Comparison of ENCODE assay signal across 8 cellular contexts in genomic region chr22:37018086-37018814, GRCh38. TPM values are rescaled to one million over a fixed set of nuclear protein-coding genes. Genes with fewer than 3 reads are reported as not detected.
DNase-seq lines count a peak whose midpoint lies in the region; ATAC-seq and TF ChIP-seq lines count a peak whose summit lies in the region.

No MANE protein-coding gene starts in this region.

- intact Hi-C loops in activated CD4-positive, alpha-beta T cell treated with anti-CD3 and anti-CD28 coated beads for 36 hours (cut with DNase I, micrococcal nuclease) = no loop called here
- intact Hi-C loops in lower lobe of right lung (cut with DNase I) (no loop called here), thyroid gland (cut with DNase I) (no loop called here)

- H3K27me3 ChIP-seq in lower lobe of right lung (ENCODE audit: low read depth) (no peaks in the 10 kb centered on the region), thyroid gland (no peaks in the 10 kb centered on the region)

- no peaks in the 10 kb centered on the region for H3K9me3 Mint-ChIP-seq in activated CD4-positive, alpha-beta T cell treated with anti-CD3 and anti-CD28 coated beads for 36 hours (ENCODE audit: low read depth)

- TF ChIP-seq CTCF in cardiac fibroblast (IDR thresholded peaks at IDR 0.05; ENCODE audit: low read depth, low read length) = no peak
- TF ChIP-seq CTCF in lower lobe of right lung (IDR thresholded peaks at IDR 0.05) = no peak
- TF ChIP-seq CTCF in thyroid gland (IDR thresholded peaks at IDR 0.05) = no peak

- peaks cover 69% of the 10 kb centered on the region for H3K4me1 ChIP-seq in lower lobe of right lung
- peaks cover 8 to 44% of the 10 kb centered on the region in 2 donors for H3K4me1 ChIP-seq in thyroid gland

- ATAC-seq in activated CD4-positive, alpha-beta T cell treated with anti-CD3 and anti-CD28 coated beads for 36 hours = no peak
- peak in 1 of 2 donors; percentile 7 for ATAC-seq in lower lobe of right lung
- ATAC-seq in HG02623 (IDR thresholded peaks at IDR 0.05; ENCODE audit: unreplicated experiment) = no peak

- H3K27me3 Mint-ChIP-seq in activated CD4-positive, alpha-beta T cell treated with anti-CD3 and anti-CD28 coated beads for 36 hours = peaks cover 13% of the 10 kb centered on the region

- DNase-seq in activated CD4-positive, alpha-beta T cell treated with anti-CD3 and anti-CD28 coated beads for 36 hours = no peak
- DNase-seq in activated CD4-positive, alpha-beta T cell treated with anti-CD3 and anti-CD28 coated beads for 1 hour = no peak
- no peak for DNase-seq in cardiac fibroblast (ENCODE audit: low read depth in 2 of 2)
- DNase-seq in lower lobe of right lung = no peak
- DNase-seq in thyroid gland = no peak
- no peak for DNase-seq in middle frontal gyrus (ENCODE audit: extremely low spot score, low spot score)
- no peak for DNase-seq in NCI-H524 (lab: John Stamatoyannopoulos, UW)

- H3K27ac Mint-ChIP-seq in activated CD4-positive, alpha-beta T cell treated with anti-CD3 and anti-CD28 coated beads for 36 hours = no peak overlapping the region

- H3K4me3 Mint-ChIP-seq in activated CD4-positive, alpha-beta T cell treated with anti-CD3 and anti-CD28 coated beads for 36 hours = peak overlapping the region; percentile 78

- H3K4me3 ChIP-seq in cardiac fibroblast (replicated peaks in 1 of 2; ENCODE audit: low read depth in 2 of 2, low read length in 2 of 2) = peak overlapping the region; percentile 66 to 84
- H3K4me3 ChIP-seq in lower lobe of right lung = peak overlapping the region; percentile 94
- peak overlapping the region; percentile 31 to 65 (median 61) for H3K4me3 ChIP-seq in thyroid gland (replicated peaks in 1 of 3)

- H3K36me3 ChIP-seq in lower lobe of right lung (peaks cover 8% of the 10 kb centered on the region), thyroid gland (no peaks in the 10 kb centered on the region)

- WGBS in thyroid gland, 2 donors = 83 to 85% methylated on average over 8 to 22 of the region's 45 CpGs

- H3K27ac ChIP-seq in lower lobe of right lung (peak overlapping the region; percentile 91), thyroid gland (peak overlapping the region in 2 of 3 donors; percentile 84 to 88)

- peaks cover 4% of the 10 kb centered on the region for H3K4me1 Mint-ChIP-seq in activated CD4-positive, alpha-beta T cell treated with anti-CD3 and anti-CD28 coated beads for 36 hours

- H3K9me3 ChIP-seq in lower lobe of right lung (no peaks in the 10 kb centered on the region), thyroid gland (no peaks in the 10 kb centered on the region)

- CTCF ChIA-PET in activated CD4-positive, alpha-beta T cell treated with anti-CD3 and anti-CD28 coated beads for 36 hours (lab: Charles Lee) = interaction anchor here (0.8 to 4.0 kb wide), 7 partner anchors 12 to 180 kb away, joined by 3 to 27 read pairs (median 5); no protein-coding TSS in a partner anchor

- no peaks in the 10 kb centered on the region for H3K36me3 Mint-ChIP-seq in activated CD4-positive, alpha-beta T cell treated with anti-CD3 and anti-CD28 coated beads for 36 hours (ENCODE audit: low read depth)

- POLR2A ChIA-PET in activated CD4-positive, alpha-beta T cell treated with anti-CD3 and anti-CD28 coated beads for 36 hours (lab: Charles Lee) = no interaction called here

- TF ChIP-seq POLR2A in thyroid gland (IDR thresholded peaks at IDR 0.05) = no peak

RNA-seq across cellular contexts. Expression of gene TST, which starts 1.0 kb away (rescaled TPM):
- total RNA-seq in activated CD4-positive, alpha-beta T cell treated with anti-CD3 and anti-CD28 coated beads for 36 hours = 1 to 10 TPM; 1.8 to 2.1 TPM
- 48.3 TPM for total RNA-seq in lower lobe of right lung
- total RNA-seq in thyroid gland = 10 to 100 TPM; 35.7 to 51.2 (median 37.8) TPM

RNA-seq across cellular contexts. Expression of gene MPST, which starts 1.3 kb away (rescaled TPM):
- total RNA-seq in activated CD4-positive, alpha-beta T cell treated with anti-CD3 and anti-CD28 coated beads for 36 hours = 10 to 100 TPM; 10.6 to 11.0 TPM
- total RNA-seq in lower lobe of right lung (73.2 TPM), thyroid gland (100 to 1,000 TPM in 1 of 4 donors, 10 to 100 TPM in 3; 67.7 to 102 (median 93.6) TPM)

RNA-seq across cellular contexts. Expression of gene KCTD17, which starts 33.3 kb away (rescaled TPM):
- 10 to 100 TPM; 32.5 to 36.8 TPM for total RNA-seq in activated CD4-positive, alpha-beta T cell treated with anti-CD3 and anti-CD28 coated beads for 36 hours
- total RNA-seq in lower lobe of right lung (24.2 TPM), thyroid gland (10 to 100 TPM in 2 of 4 donors, 1 to 10 TPM in 2; 6.1 to 18.9 (median 12.6) TPM)

Comparison
In these comparisons a context has a peak if more than half of its experiments do, and no peak if none do; other contexts are left out.
1. RNA of gene TST, which starts 1.0 kb away (total RNA-seq): 48.3 TPM in lower lobe of right lung (single experiment) and 35.7 to 51.2 TPM in thyroid gland; 1.8 to 2.1 TPM in activated CD4-positive, alpha-beta T cell treated with anti-CD3 and anti-CD28 coated beads for 36 hours; every median in the first group is over 10 times any median in the second.
2. Peak in every context shown above with its lines, with median percentiles within 50 percentile points of each other: H3K4me3 ChIP-seq.